Comparison of ENCODE assay signal across 8 cellular contexts in genomic region chrX:153969125-153969903, GRCh38. TPM values are rescaled to one million over a fixed set of nuclear protein-coding genes. Genes with fewer than 3 reads are reported as not detected.
DNase-seq lines count a peak whose midpoint lies in the region; ATAC-seq and TF ChIP-seq lines count a peak whose summit lies in the region.

No MANE protein-coding gene starts in this region.

- intact Hi-C loops in OCI-LY7 (cut with micrococcal nuclease; ENCODE audit: unreplicated experiment) (loop anchor here (5.0 kb wide), 1 partner anchor 177 kb away; the partner anchor contains the start of genes IDH3G and SSR4), posterior vena cava (cut with DNase I) (no loop called here)

- BruUV-seq in OCI-LY7 (replicated peaks; lab: Mats Ljungman, UMichigan), result no TSS peak

- H3K27ac Mint-ChIP-seq in endothelial cell (ENCODE audit: unreplicated experiment), result no peak overlapping the region

- H3K27ac ChIP-seq in OCI-LY7 (ENCODE audit: low read depth, low read length, poor library complexity, severe bottlenecking), result peak overlapping the region; percentile 89

- CTCF ChIA-PET in OCI-LY7 (lab: Charles Lee; ENCODE audit: unreplicated experiment), result interaction anchor here (0.9 to 1.4 kb wide), 2 partner anchors 42 to 44 kb away, joined by 3 read pairs; no protein-coding TSS in a partner anchor

- peaks cover 3% of the 10 kb centered on the region for H3K36me3 Mint-ChIP-seq in endothelial cell (ENCODE audit: low read depth, unreplicated experiment)

- peak; percentile 65 for DNase-seq in ELF-1 (ENCODE audit: low read depth, low spot score)
- DNase-seq in OCI-LY7 (ENCODE audit: low spot score), result peak; percentile 21
- DNase-seq in endothelial cell (ENCODE audit: low spot score), result no peak
- DNase-seq in posterior vena cava (ENCODE audit: low spot score), result peak; percentile 76
- DNase-seq in AG08395 (ENCODE audit: low spot score), result no peak
- DNase-seq in NCI-H510A (lab: John Stamatoyannopoulos, UW), result no peak

- H3K36me3 ChIP-seq in OCI-LY7 (ENCODE audit: insufficient read depth, low read length), result peaks cover 55% of the 10 kb centered on the region

- H3K9me3 Mint-ChIP-seq in endothelial cell (ENCODE audit: unreplicated experiment), result no peaks in the 10 kb centered on the region

- peaks cover 43% of the 10 kb centered on the region for H3K4me1 ChIP-seq in OCI-LY7 (ENCODE audit: insufficient read depth, low read length, poor library complexity, severe bottlenecking)

- H3K9me2 ChIP-seq in OCI-LY7 (ENCODE audit: insufficient read depth, low read length), result no peaks in the 10 kb centered on the region

- no peaks in the 10 kb centered on the region for H3K9me3 ChIP-seq in OCI-LY7 (ENCODE audit: low read length)

- peak overlapping the region; percentile 78 for H3K4me3 ChIP-seq in OCI-LY7 (ENCODE audit: low read depth, low read length, poor library complexity, severe bottlenecking)

- POLR2A ChIA-PET in OCI-LY7 (lab: Charles Lee), result interaction anchor here (0.6 to 5.4 kb wide), 6 partner anchors 9 to 175 kb away, joined by 3 to 33 read pairs (median 3); partner anchors contain the start of genes ARHGAP4, IDH3G and SSR4

- ATAC-seq in GM21515 (IDR thresholded peaks at IDR 0.05; ENCODE audit: unreplicated experiment) (no peak), GM21619 (IDR thresholded peaks at IDR 0.05; ENCODE audit: unreplicated experiment) (no peak)

- TF ChIP-seq CTCF in OCI-LY7 (conservative IDR thresholded peaks at IDR 0.05; ENCODE audit: low read length) (peak; percentile 9; the same call in 1 of the 2 replicates), endothelial cell (IDR thresholded peaks at IDR 0.05; ENCODE audit: unreplicated experiment) (no peak)

- H4K20me1 ChIP-seq in OCI-LY7 (ENCODE audit: insufficient read depth, low read length), result peaks cover 14% of the 10 kb centered on the region; the same call in 1 of the 2 replicates

- H3K4me1 Mint-ChIP-seq in endothelial cell (ENCODE audit: unreplicated experiment), result peaks cover 24% of the 10 kb centered on the region

- H3K79me2 ChIP-seq in OCI-LY7 (ENCODE audit: insufficient read depth, low read depth, low read length), result peaks cover 71% of the 10 kb centered on the region

- H3K4me3 Mint-ChIP-seq in endothelial cell (ENCODE audit: unreplicated experiment), result peak overlapping the region; percentile 97

- peak overlapping the region; percentile 100 for H3K4me2 ChIP-seq in OCI-LY7 (ENCODE audit: low read length)

- H2AFZ ChIP-seq in OCI-LY7 (ENCODE audit: low read length), result no peak overlapping the region

- peaks cover 12% of the 10 kb centered on the region for H3K27me3 Mint-ChIP-seq in endothelial cell (ENCODE audit: unreplicated experiment)

RNA-seq across cellular contexts. Expression of gene HCFC1, which starts 2.3 kb away (rescaled TPM):
- total RNA-seq in OCI-LY7 (2014; rRNA removed; shearing (Covaris generic)), result 51.9 and 64.2 TPM in 2 replicates
- total RNA-seq in OCI-LY7 (2022), result 134 TPM in 2 replicates
- total RNA-seq in endothelial cell (ENCODE audit: unreplicated experiment), result 74.6 TPM
- total RNA-seq in posterior vena cava, result 10 to 100 TPM; 36.9 to 44.6 TPM

RNA-seq across cellular contexts. Expression of gene TMEM187, which starts 3.2 kb away (rescaled TPM):
- total RNA-seq in OCI-LY7 (2014; rRNA removed; shearing (Covaris generic)), result 0.85 and 1.4 TPM in 2 replicates
- total RNA-seq in OCI-LY7 (2022) (3.2 and 4.5 TPM in 2 replicates), endothelial cell (ENCODE audit: unreplicated experiment) (12.0 TPM), posterior vena cava (1 to 10 TPM; 6.9 to 9.3 TPM)

RNA-seq across cellular contexts. Expression of gene RENBP, which starts 24.9 kb away (rescaled TPM):
- 2.8 and 3.6 TPM in 2 replicates for total RNA-seq in OCI-LY7 (2014; rRNA removed; shearing (Covaris generic))
- 6.2 and 6.8 TPM in 2 replicates for total RNA-seq in OCI-LY7 (2022)
- total RNA-seq in endothelial cell (ENCODE audit: unreplicated experiment), result 19.3 TPM
- 10 to 100 TPM; 11.4 to 17.6 TPM for total RNA-seq in posterior vena cava

RNA-seq across cellular contexts. Expression of gene NAA10, which starts 34.5 kb away (rescaled TPM):
- 77.5 and 82.7 TPM in 2 replicates for total RNA-seq in OCI-LY7 (2014; rRNA removed; shearing (Covaris generic))
- total RNA-seq in OCI-LY7 (2022) (90.5 and 105 TPM in 2 replicates), endothelial cell (ENCODE audit: unreplicated experiment) (85.5 TPM), posterior vena cava (10 to 100 TPM; 69.4 to 75.4 TPM)

RNA-seq across cellular contexts. Expression of gene ARHGAP4, which starts 43.2 kb away (rescaled TPM):
- total RNA-seq in OCI-LY7 (2014; rRNA removed; shearing (Covaris generic)), result 126 and 127 TPM in 2 replicates
- total RNA-seq in OCI-LY7 (2022), result 119 and 128 TPM in 2 replicates
- total RNA-seq in endothelial cell (ENCODE audit: unreplicated experiment), result 72.2 TPM
- 10 to 100 TPM; 36.3 to 47.1 TPM for total RNA-seq in posterior vena cava

Comparison
In these comparisons a context has a peak if more than half of its experiments do, and no peak if none do; other contexts are left out.
1. DNase-seq: peak in ELF-1 (single experiment), OCI-LY7 (single experiment) and posterior vena cava (single experiment); none in endothelial cell (single experiment), AG08395 (single experiment) and NCI-H510A (single experiment).